Comparison of ENCODE assay signal across 1 cellular context in genomic region chr7:117169907-117170306, GRCh38.
TF ChIP-seq lines count a peak whose summit lies in the region.

No MANE protein-coding gene starts in this region.

TF ChIP-seq in IMR-90, 13 proteins besides CTCF, POLR2A, EP300 and RAD21 (continued from another document):
- TF ChIP-seq ELK1 (IDR thresholded peaks at IDR 0.05; ENCODE audit: borderline replicate concordance, low read depth, low read length) (no peak), FOS (IDR thresholded peaks at IDR 0.05; ENCODE audit: low read depth, low read length) (no peak), CEBPB (IDR thresholded peaks at IDR 0.05; ENCODE audit: low read depth, low read length) (no peak), BHLHE40 (IDR thresholded peaks at IDR 0.05; ENCODE audit: low read depth, low read length) (no peak), RCOR1 (IDR thresholded peaks at IDR 0.05; ENCODE audit: insufficient replicate concordance, low read length) (no peak), SMC3 (IDR thresholded peaks at IDR 0.05; ENCODE audit: low read depth, low read length) (no peak), MAZ (IDR thresholded peaks at IDR 0.05; ENCODE audit: borderline replicate concordance, low read depth, low read length) (no peak)
